ENCODE assay signal across 19 cellular contexts in genomic region chr6:152221806-152222628, GRCh38.
DNase-seq lines count a peak whose midpoint lies in the region; ATAC-seq, FAIRE-seq and TF ChIP-seq lines count a peak whose summit lies in the region.
"Had no signal": no experiment of that assay in that cellular context is flagged by ENCODE, and none has a peak within 500 bp of the region (broad histone marks: within the 10 kb centered on the region; RNA-seq: fewer than 3 reads in every experiment).

No MANE protein-coding gene starts in this region.

- H3K4me1 Mint-ChIP-seq in activated CD4-positive, alpha-beta memory T cell treated with anti-CD3 and anti-CD28 coated beads for 36 hours (ENCODE audit: low read depth) = peaks cover 3% of the 10 kb centered on the region
- no peaks in the 10 kb centered on the region for H3K4me1 Mint-ChIP-seq in activated CD4-positive, alpha-beta memory T cell treated with anti-CD3 and anti-CD28 coated beads, Interleukin-2, amount 10 ng/mL, durations not matched to agents 7 days and 5 days
- H3K4me1 Mint-ChIP-seq in memory B cell (no peaks in the 10 kb centered on the region), immature natural killer cell (no peaks in the 10 kb centered on the region)

- intact Hi-C loops in activated CD4-positive, alpha-beta memory T cell treated with anti-CD3 and anti-CD28 coated beads for 36 hours (cut with micrococcal nuclease) = no loop called here

- H3K27ac ChIP-seq in angular gyrus (ENCODE audit: low read depth, low read length) = peak overlapping the region; percentile 47

- H3K27me3 Mint-ChIP-seq in activated CD4-positive, alpha-beta memory T cell treated with anti-CD3 and anti-CD28 coated beads for 36 hours = no peaks in the 10 kb centered on the region
- H3K27me3 Mint-ChIP-seq in activated CD4-positive, alpha-beta memory T cell treated with anti-CD3 and anti-CD28 coated beads, Interleukin-2, amount 10 ng/mL, durations not matched to agents 7 days and 5 days = no peaks in the 10 kb centered on the region
- H3K27me3 Mint-ChIP-seq in memory B cell = no peaks in the 10 kb centered on the region
- H3K27me3 Mint-ChIP-seq in immature natural killer cell (ENCODE audit: low read depth in 3 of 3) = peaks cover 0 to 3% (median 2%) of the 10 kb centered on the region in 3 donors
- H3K27me3 Mint-ChIP-seq: dendritic cell treated with granulocyte-macrophage colony-stimulating factor and Interleukin-4, amounts not matched to agents 40 ng/mL and 50 ng/mL, for 4 days had no signal

- H3K27ac Mint-ChIP-seq in activated CD4-positive, alpha-beta memory T cell treated with anti-CD3 and anti-CD28 coated beads for 36 hours = peak overlapping the region; percentile 54
- no peak overlapping the region for H3K27ac Mint-ChIP-seq in activated CD4-positive, alpha-beta memory T cell treated with anti-CD3 and anti-CD28 coated beads, Interleukin-2, amount 10 ng/mL, durations not matched to agents 7 days and 5 days
- H3K27ac Mint-ChIP-seq in memory B cell (peak overlapping the region; percentile 47), immature natural killer cell (peak overlapping the region in 3 of 6 donors; percentile 49 to 79 (median 77))
- H3K27ac Mint-ChIP-seq: dendritic cell treated with granulocyte-macrophage colony-stimulating factor and Interleukin-4, amounts not matched to agents 40 ng/mL and 50 ng/mL, for 4 days; HFFc6 had no signal

- no peak for ATAC-seq in memory B cell (ENCODE audit: low read depth)

- no peak for TF ChIP-seq POLR2A in GM12892 (IDR thresholded peaks at IDR 0.05; ENCODE audit: low read depth, low read length)

- DNase-seq in activated CD4-positive, alpha-beta memory T cell treated with anti-CD3 and anti-CD28 coated beads for 36 hours = no peak
- no peak for DNase-seq in activated CD4-positive, alpha-beta memory T cell treated with anti-CD3 and anti-CD28 coated beads, Interleukin-2, amount 10 ng/mL, durations not matched to agents 7 days and 5 days
- DNase-seq in GM12892 (ENCODE audit: insufficient read length) (no peak), memory B cell (ENCODE audit: low spot score in 2 of 2) (no peak), GM10266 (ENCODE audit: extremely low spot score) (no peak), NCI-H2029 (lab: John Stamatoyannopoulos, UW) (no peak), immature natural killer cell (no peak)
- DNase-seq: activated CD4-positive, alpha-beta T cell treated with anti-CD3 and anti-CD28 coated beads for 4 hours; activated naive CD4-positive, alpha-beta T cell; activated T-cell treated with anti-CD3 and anti-CD28 coated beads for 4 hours; HFFc6; KG1; midbrain; NCI-H2081; NCI-H524; SW 1271 had no signal

- H3K9me3 Mint-ChIP-seq in activated CD4-positive, alpha-beta memory T cell treated with anti-CD3 and anti-CD28 coated beads for 36 hours = peaks cover 14% of the 10 kb centered on the region
- H3K9me3 Mint-ChIP-seq in activated CD4-positive, alpha-beta memory T cell treated with anti-CD3 and anti-CD28 coated beads, Interleukin-2, amount 10 ng/mL, durations not matched to agents 7 days and 5 days = peaks cover 16% of the 10 kb centered on the region
- H3K9me3 Mint-ChIP-seq in memory B cell = peaks cover 11% of the 10 kb centered on the region
- H3K9me3 Mint-ChIP-seq in immature natural killer cell = peaks cover 3 to 17% (median 10%) of the 10 kb centered on the region in 6 donors

- H3K4me3 Mint-ChIP-seq in activated CD4-positive, alpha-beta memory T cell treated with anti-CD3 and anti-CD28 coated beads for 36 hours = no peak overlapping the region
- no peak overlapping the region for H3K4me3 Mint-ChIP-seq in activated CD4-positive, alpha-beta memory T cell treated with anti-CD3 and anti-CD28 coated beads, Interleukin-2, amount 10 ng/mL, durations not matched to agents 7 days and 5 days
- H3K4me3 Mint-ChIP-seq in memory B cell (no peak overlapping the region), immature natural killer cell (no peak overlapping the region)
- H3K4me3 Mint-ChIP-seq: dendritic cell treated with granulocyte-macrophage colony-stimulating factor and Interleukin-4, amounts not matched to agents 40 ng/mL and 50 ng/mL, for 4 days; HFFc6 had no signal

- CTCF ChIA-PET in activated CD4-positive, alpha-beta memory T cell treated with anti-CD3 and anti-CD28 coated beads for 36 hours (lab: Charles Lee) = interaction anchor here (1.8 kb wide), 1 partner anchor 11 kb away, joined by 4 read pairs; no protein-coding TSS in a partner anchor
- CTCF ChIA-PET in activated CD4-positive, alpha-beta memory T cell treated with anti-CD3 and anti-CD28 coated beads, Interleukin-2, amount 10 ng/mL, durations not matched to agents 7 days and 5 days (lab: Charles Lee) = interaction anchor here (0.6 kb wide), 1 partner anchor 197 kb away, joined by 3 read pairs; no protein-coding TSS in a partner anchor

- FAIRE-seq in GM12892 (lab: Jason Lieb, UNC) = peak; percentile 82
- FAIRE-seq: frontal cortex had no signal

- peaks cover 45% of the 10 kb centered on the region for H3K36me3 Mint-ChIP-seq in activated CD4-positive, alpha-beta memory T cell treated with anti-CD3 and anti-CD28 coated beads for 36 hours
- peaks cover 62% of the 10 kb centered on the region for H3K36me3 Mint-ChIP-seq in activated CD4-positive, alpha-beta memory T cell treated with anti-CD3 and anti-CD28 coated beads, Interleukin-2, amount 10 ng/mL, durations not matched to agents 7 days and 5 days (ENCODE audit: low read depth)
- H3K36me3 Mint-ChIP-seq in memory B cell (peaks cover 56% of the 10 kb centered on the region), immature natural killer cell (peaks cover 60 to 82% (median 63%) of the 10 kb centered on the region in 3 donors)

- TF ChIP-seq CTCF in GM10266 (IDR thresholded peaks at IDR 0.05; ENCODE audit: control insufficient read depth, insufficient read depth, low read depth, missing control alignments) = no peak

- POLR2A ChIA-PET in activated CD4-positive, alpha-beta memory T cell treated with anti-CD3 and anti-CD28 coated beads for 36 hours (lab: Charles Lee) = no interaction called here
- POLR2A ChIA-PET in activated CD4-positive, alpha-beta memory T cell treated with anti-CD3 and anti-CD28 coated beads, Interleukin-2, amount 10 ng/mL, durations not matched to agents 7 days and 5 days (lab: Charles Lee) = no interaction called here
